8 cellular contexts compared by ENCODE assay signal in genomic region chr18:50281972-50282520, GRCh38. TPM values are rescaled to one million over a fixed set of nuclear protein-coding genes. Genes with fewer than 3 reads are reported as not detected.
A peak's percentile ranks its signal among the peaks of the same experiment; 100 is the strongest.
DNase-seq lines count a peak whose midpoint lies in the region; ATAC-seq and TF ChIP-seq lines count a peak whose summit lies in the region.

No MANE protein-coding gene starts in this region.

- H3K36me3 Mint-ChIP-seq in naive thymus-derived CD8-positive, alpha-beta T cell, result peaks cover 0 to 54% (median 22%) of the 10 kb centered on the region in 3 donors

- no peak overlapping the region for H3K27ac ChIP-seq in Karpas-422 (ENCODE audit: low read length)
- H3K27ac ChIP-seq in ectodermal cell (ENCODE audit: insufficient read depth, low read depth, low read length, poor library complexity, severe bottlenecking), result peak overlapping the region; percentile 73

- H2AFZ ChIP-seq in Karpas-422 (ENCODE audit: low read length), result no peak overlapping the region; the same call in 1 of the 2 replicates

- H3K27me3 ChIP-seq in BJ (ENCODE audit: control insufficient read depth, insufficient read depth, low read length) (no peaks in the 10 kb centered on the region), Karpas-422 (ENCODE audit: low read length) (no peaks in the 10 kb centered on the region), ectodermal cell (ENCODE audit: control insufficient read depth, insufficient read depth, low read length, poor library complexity, severe bottlenecking) (no peaks in the 10 kb centered on the region)

- H3K4me3 ChIP-seq in BJ (ENCODE audit: low read depth, low read length) (peak overlapping the region; percentile 89), Karpas-422 (ENCODE audit: low read length) (peak overlapping the region; percentile 94), ectodermal cell (ENCODE audit: insufficient read depth, low read depth, low read length) (peak overlapping the region; percentile 86)

- H3K4me1 Mint-ChIP-seq in naive thymus-derived CD8-positive, alpha-beta T cell, result peaks cover 38 to 66% (median 51%) of the 10 kb centered on the region in 4 donors

- DNase-seq in BJ (ENCODE audit: low read depth) (no peak), Karpas-422 (no peak), UCSD-AML1 (lab: John Stamatoyannopoulos, UW; ENCODE audit: unreplicated experiment) (no peak)
- DNase-seq in naive thymus-derived CD8-positive, alpha-beta T cell, result no peak
- no peak for DNase-seq in stimulated activated CD8-positive, alpha-beta memory T cell treated with anti-CD3 and anti-CD28 coated beads, Interleukin-4, amount 100 ng/mL, for 48 hours

- no peaks in the 10 kb centered on the region for H3K27me3 Mint-ChIP-seq in naive thymus-derived CD8-positive, alpha-beta T cell

- 46% methylated on average over 35 of the region's 35 CpGs for WGBS in ectodermal cell, 2 experiments

- no peaks in the 10 kb centered on the region for H3K9me2 ChIP-seq in Karpas-422 (replicated peaks; ENCODE audit: insufficient read depth, low read length)

- POLR2A ChIA-PET in BJ (lab: Charles Lee), result interaction anchor here (0.6 kb wide), 4 partner anchors 83 to 1447 kb away, joined by 3 to 4 read pairs (median 3); no protein-coding TSS in a partner anchor
- POLR2A ChIA-PET in naive thymus-derived CD8-positive, alpha-beta T cell (lab: Charles Lee), result interaction anchor here (0.6 to 3.2 kb wide), 13 partner anchors 8 to 819 kb away, joined by 3 to 29 read pairs (median 7); partner anchors contain the start of genes C18orf32, CFAP53, ELAC1 and SKA1

- H3K9me3 ChIP-seq in Karpas-422 (ENCODE audit: low read length) (no peaks in the 10 kb centered on the region), ectodermal cell (ENCODE audit: control insufficient read depth, low read length) (no peaks in the 10 kb centered on the region)

- H3K9ac ChIP-seq in Karpas-422 (ENCODE audit: low read length), result peak overlapping the region; percentile 96

- ATAC-seq in naive thymus-derived CD8-positive, alpha-beta T cell, result no peak
- ATAC-seq in HG03159 (IDR thresholded peaks at IDR 0.05; ENCODE audit: unreplicated experiment) (no peak), GM18858 (IDR thresholded peaks at IDR 0.05; ENCODE audit: unreplicated experiment) (no peak)

- H3K4me1 ChIP-seq in Karpas-422 (ENCODE audit: low read length) (peaks cover 34% of the 10 kb centered on the region), ectodermal cell (ENCODE audit: control insufficient read depth, insufficient read depth, low read length) (peaks cover 13% of the 10 kb centered on the region)

- no peak for TF ChIP-seq CTCF in BJ (IDR thresholded peaks at IDR 0.05; ENCODE audit: insufficient read depth, low read depth, low read length)

- H3K4me3 Mint-ChIP-seq in naive thymus-derived CD8-positive, alpha-beta T cell, result peak overlapping the region; percentile 94 to 99 (median 97)

- peak overlapping the region; percentile 95 for H3K4me2 ChIP-seq in Karpas-422 (ENCODE audit: low read depth, low read length, poor library complexity, severe bottlenecking)

- H3K27ac Mint-ChIP-seq in naive thymus-derived CD8-positive, alpha-beta T cell, result peak overlapping the region; percentile 94 to 99 (median 98)

- H3K9me3 Mint-ChIP-seq in naive thymus-derived CD8-positive, alpha-beta T cell, result no peaks in the 10 kb centered on the region

- H4K20me1 ChIP-seq in Karpas-422 (ENCODE audit: insufficient read depth, low read depth, low read length), result 0 out of 2 replicates have a peak, but pooled peaks cover 7% of the 10 kb centered on the region

- CTCF ChIA-PET in BJ (lab: Yijun Ruan, JAX), result interaction anchor here (0.6 to 1.6 kb wide), 3 partner anchors 9 to 13 kb away, joined by 3 to 6 read pairs (median 3); no protein-coding TSS in a partner anchor

- H3K36me3 ChIP-seq in BJ (ENCODE audit: control insufficient read depth, insufficient read depth, low read length) (peaks cover 22% of the 10 kb centered on the region), Karpas-422 (ENCODE audit: insufficient read depth, low read length) (peaks cover 33% of the 10 kb centered on the region; the same call in 1 of the 2 replicates), ectodermal cell (ENCODE audit: control insufficient read depth, insufficient read depth, low read length) (peaks cover 35% of the 10 kb centered on the region)

- H3K79me2 ChIP-seq in Karpas-422 (ENCODE audit: low read length), result peaks cover 49% of the 10 kb centered on the region

RNA-seq across cellular contexts. Expression of gene MBD1, which starts 0.7 kb away (rescaled TPM):
- 36.0 and 54.4 TPM in 2 replicates for polyA plus RNA-seq in BJ (2011; rRNA removed)
- 33.7 and 41.6 TPM in 2 replicates for polyA minus RNA-seq in BJ (2011; rRNA and poly(A)+ RNA removed)
- total RNA-seq in Karpas-422 (2014; rRNA removed; shearing (Covaris generic); ENCODE audit: low replicate concordance), result 33.0 and 85.4 TPM in 2 replicates
- polyA plus RNA-seq in ectodermal cell (2013, experiment 1 of 4), result 54.7 TPM
- 57.6 TPM for polyA plus RNA-seq in ectodermal cell (2013, experiment 2 of 4)
- polyA plus RNA-seq in ectodermal cell (2013, experiment 3 of 4), result 44.4 TPM
- polyA plus RNA-seq in ectodermal cell (2013, experiment 4 of 4), result 49.9 TPM
- 100 to 1,000 TPM; 121 to 123 TPM for total RNA-seq in naive thymus-derived CD8-positive, alpha-beta T cell
- 10 to 100 TPM; 22.5 to 39.9 (median 25.2) TPM for polyA plus RNA-seq in naive thymus-derived CD8-positive, alpha-beta T cell

RNA-seq across cellular contexts. Expression of gene CXXC1, which starts 5.4 kb away (rescaled TPM):
- 29.4 and 51.2 TPM in 2 replicates for polyA plus RNA-seq in BJ (2011; rRNA removed)
- 14.3 and 22.5 TPM in 2 replicates for polyA minus RNA-seq in BJ (2011; rRNA and poly(A)+ RNA removed)
- 43.0 and 105 TPM in 2 replicates for total RNA-seq in Karpas-422 (2014; rRNA removed; shearing (Covaris generic); ENCODE audit: low replicate concordance)
- 84.3 TPM for polyA plus RNA-seq in ectodermal cell (2013, experiment 1 of 4)
- 70.9 TPM for polyA plus RNA-seq in ectodermal cell (2013, experiment 2 of 4)
- 64.5 TPM for polyA plus RNA-seq in ectodermal cell (2013, experiment 3 of 4)
- polyA plus RNA-seq in ectodermal cell (2013, experiment 4 of 4), result 69.9 TPM
- total RNA-seq in naive thymus-derived CD8-positive, alpha-beta T cell, result 100 to 1,000 TPM; 159 to 171 TPM
- polyA plus RNA-seq in naive thymus-derived CD8-positive, alpha-beta T cell, result 10 to 100 TPM; 52.2 to 84.7 (median 59.8) TPM

RNA-seq across cellular contexts. Expression of gene CFAP53, which starts 15.8 kb away (rescaled TPM):
- polyA plus RNA-seq in BJ (2011; rRNA removed), result 0.17 and 0.33 TPM in 2 replicates
- polyA minus RNA-seq in BJ (2011; rRNA and poly(A)+ RNA removed), result 0.15 TPM in 1 of 2 replicates, not detected in the other
- total RNA-seq in Karpas-422 (2014; rRNA removed; shearing (Covaris generic); ENCODE audit: low replicate concordance), result 0.34 TPM in 1 of 2 replicates, not detected in the other
- 1.3 TPM for polyA plus RNA-seq in ectodermal cell (2013, experiment 1 of 4)
- 0.89 TPM for polyA plus RNA-seq in ectodermal cell (2013, experiment 2 of 4)
- 0.91 TPM for polyA plus RNA-seq in ectodermal cell (2013, experiment 3 of 4)
- polyA plus RNA-seq in ectodermal cell (2013, experiment 4 of 4), result 1.1 TPM
- 1 to 10 TPM; 1.2 TPM for total RNA-seq in naive thymus-derived CD8-positive, alpha-beta T cell
- polyA plus RNA-seq in naive thymus-derived CD8-positive, alpha-beta T cell, result under 1 TPM in 2 of 3 donors, not detected in 1; 0.31 to 0.57 TPM
